In genomic region chr12:2383276-2384028, GRCh38 we compare ENCODE assay signal across 1 cellular context.
TF ChIP-seq lines count a peak whose summit lies in the region.

No MANE protein-coding gene starts in this region.

TF ChIP-seq in SK-N-SH, 30 proteins besides CTCF, POLR2A, EP300 and RAD21 (continued from another document):
- TF ChIP-seq, protein P1, sequence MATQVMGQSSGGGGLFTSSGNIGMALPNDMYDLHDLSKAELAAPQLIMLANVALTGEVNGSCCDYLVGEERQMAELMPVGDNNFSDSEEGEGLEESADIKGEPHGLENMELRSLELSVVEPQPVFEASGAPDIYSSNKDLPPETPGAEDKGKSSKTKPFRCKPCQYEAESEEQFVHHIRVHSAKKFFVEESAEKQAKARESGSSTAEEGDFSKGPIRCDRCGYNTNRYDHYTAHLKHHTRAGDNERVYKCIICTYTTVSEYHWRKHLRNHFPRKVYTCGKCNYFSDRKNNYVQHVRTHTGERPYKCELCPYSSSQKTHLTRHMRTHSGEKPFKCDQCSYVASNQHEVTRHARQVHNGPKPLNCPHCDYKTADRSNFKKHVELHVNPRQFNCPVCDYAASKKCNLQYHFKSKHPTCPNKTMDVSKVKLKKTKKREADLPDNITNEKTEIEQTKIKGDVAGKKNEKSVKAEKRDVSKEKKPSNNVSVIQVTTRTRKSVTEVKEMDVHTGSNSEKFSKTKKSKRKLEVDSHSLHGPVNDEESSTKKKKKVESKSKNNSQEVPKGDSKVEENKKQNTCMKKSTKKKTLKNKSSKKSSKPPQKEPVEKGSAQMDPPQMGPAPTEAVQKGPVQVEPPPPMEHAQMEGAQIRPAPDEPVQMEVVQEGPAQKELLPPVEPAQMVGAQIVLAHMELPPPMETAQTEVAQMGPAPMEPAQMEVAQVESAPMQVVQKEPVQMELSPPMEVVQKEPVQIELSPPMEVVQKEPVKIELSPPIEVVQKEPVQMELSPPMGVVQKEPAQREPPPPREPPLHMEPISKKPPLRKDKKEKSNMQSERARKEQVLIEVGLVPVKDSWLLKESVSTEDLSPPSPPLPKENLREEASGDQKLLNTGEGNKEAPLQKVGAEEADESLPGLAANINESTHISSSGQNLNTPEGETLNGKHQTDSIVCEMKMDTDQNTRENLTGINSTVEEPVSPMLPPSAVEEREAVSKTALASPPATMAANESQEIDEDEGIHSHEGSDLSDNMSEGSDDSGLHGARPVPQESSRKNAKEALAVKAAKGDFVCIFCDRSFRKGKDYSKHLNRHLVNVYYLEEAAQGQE (IDR thresholded peaks at IDR 0.05; ENCODE audit: low read depth, low read length): no peak
